In the genomic region with DNA sequence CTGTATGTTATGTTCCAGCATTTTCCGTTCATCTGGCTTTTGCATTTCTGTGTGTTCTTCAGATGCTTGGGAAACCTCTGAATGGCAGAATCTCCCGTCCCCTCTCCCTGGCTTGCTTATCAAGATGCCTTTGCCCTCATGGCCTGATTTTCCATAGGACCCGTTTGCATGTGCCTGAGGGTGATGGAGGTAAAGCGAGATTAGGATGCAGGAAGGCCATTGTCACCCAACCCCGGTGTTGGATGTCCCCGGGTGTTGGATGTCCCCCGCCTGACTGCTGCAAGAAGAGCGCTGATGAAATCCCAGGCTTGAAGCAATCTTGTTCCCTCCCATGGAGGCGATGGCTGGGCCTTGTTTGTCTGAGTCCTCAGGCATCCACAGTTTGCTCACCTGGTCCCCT, we compare ENCODE assay signal across 1 cellular context.
TF ChIP-seq lines count a peak whose summit lies in the region.

No MANE protein-coding gene starts in this region.

TF ChIP-seq in H1, 55 proteins besides CTCF, POLR2A, EP300 and RAD21 (continued from another document):
- TF ChIP-seq GABPA (IDR thresholded peaks at IDR 0.05; ENCODE audit: borderline replicate concordance, insufficient read depth, low read length) (no peak), KDM1A (IDR thresholded peaks at IDR 0.05; ENCODE audit: borderline replicate concordance, low read length) (no peak), SIN3A (conservative IDR thresholded peaks at IDR 0.05 in 1 of 2, IDR thresholded peaks at IDR 0.05 in 1 of 2; ENCODE audit: low read depth in 1 of 2, low read length in 2 of 2) (no peak), BACH1 (IDR thresholded peaks at IDR 0.05; ENCODE audit: low read length) (no peak), JUN (IDR thresholded peaks at IDR 0.05; ENCODE audit: low read depth, low read length) (no peak), TBP (IDR thresholded peaks at IDR 0.05; ENCODE audit: low read depth, low read length) (no peak), TEAD4 (IDR thresholded peaks at IDR 0.05; ENCODE audit: low read depth, low read length) (no peak), JUND (IDR thresholded peaks at IDR 0.05; ENCODE audit: low read length) (no peak), FOSL1 (IDR thresholded peaks at IDR 0.05; ENCODE audit: insufficient read depth, low read depth, low read length) (no peak), SP1 (IDR thresholded peaks at IDR 0.05; ENCODE audit: low read depth, low read length) (no peak), POU5F1 (IDR thresholded peaks at IDR 0.05; ENCODE audit: low read depth, low read length) (no peak), EZH2 (IDR thresholded peaks at IDR 0.05; ENCODE audit: low read depth, low read length, severe bottlenecking) (no peak)
- TF ChIP-seq, protein P1, sequence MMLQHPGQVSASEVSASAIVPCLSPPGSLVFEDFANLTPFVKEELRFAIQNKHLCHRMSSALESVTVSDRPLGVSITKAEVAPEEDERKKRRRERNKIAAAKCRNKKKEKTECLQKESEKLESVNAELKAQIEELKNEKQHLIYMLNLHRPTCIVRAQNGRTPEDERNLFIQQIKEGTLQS (IDR thresholded peaks at IDR 0.05; ENCODE audit: insufficient read depth, low read depth, low read length): no peak
